Comparison of ENCODE assay signal across 7 cellular contexts in genomic region chr12:65556676-65557424, GRCh38.
A peak's percentile ranks its signal among the peaks of the same experiment; 100 is the strongest.
DNase-seq lines count a peak whose midpoint lies in the region; ATAC-seq and TF ChIP-seq lines count a peak whose summit lies in the region.

No MANE protein-coding gene starts in this region.

- no peaks in the 10 kb centered on the region for H3K9me2 ChIP-seq in HCT116 (ENCODE audit: insufficient read depth)

- H3K27ac ChIP-seq in HCT116 (ENCODE audit: low read depth, low read length), result peak overlapping the region; percentile 53
- no peak overlapping the region for H3K27ac ChIP-seq in right cardiac atrium (ENCODE audit: low read length)

- 26% methylated on average over 22 of the region's 22 CpGs for WGBS in right cardiac atrium

- RAD21 ChIA-PET in HCT116 (lab: Charles Lee; ENCODE audit: low non-redundant PET in 1 of 2, low total read pairs in 2 of 2, uncharacterized antibody in 2 of 2, unreplicated experiment in 2 of 2), result interaction anchor here in 1 of 2 experiments (0.6 to 1.6 kb wide), 4 partner anchors 20 to 208 kb away, joined by 3 to 6 read pairs (median 4); no protein-coding TSS in a partner anchor

- POLR2A ChIA-PET in HCT116 (lab: Charles Lee) (interaction anchor here (0.9 to 1.2 kb wide), 3 partner anchors 20 to 266 kb away, joined by 3 to 5 read pairs (median 4); no protein-coding TSS in a partner anchor), T-cell (lab: Charles Lee) (no interaction called here)

- H3K4me1 Mint-ChIP-seq in T-cell, result peaks cover 5 to 8% (median 6%) of the 10 kb centered on the region in 3 donors

- peak; percentile 94 for TF ChIP-seq RAD21 in HCT116 (IDR thresholded peaks at IDR 0.05; ENCODE audit: low read depth)

- H3K4me1 ChIP-seq in HCT116 (ENCODE audit: control insufficient read depth in 1 of 2, insufficient read depth in 2 of 2, low read length in 2 of 2), result peaks cover 7 to 45% of the 10 kb centered on the region in 2 experiments; a peak in 3 of 4 replicates
- H3K4me1 ChIP-seq in right cardiac atrium (ENCODE audit: control insufficient read depth, insufficient read depth, low read length), result peaks cover 2% of the 10 kb centered on the region

- ATAC-seq in HCT116 (peak; percentile 98), T-cell (replicated peaks in 1 of 4) (peak; percentile 65 to 78 (median 76)), right cardiac atrium (peak; percentile 96 to 98), sciatic nerve (peak; percentile 97)

- H3K9ac ChIP-seq in HCT116 (ENCODE audit: low read length), result peak overlapping the region; percentile 33; the same call in 1 of the 2 replicates

- no peaks in the 10 kb centered on the region for H3K9me3 Mint-ChIP-seq in T-cell

- H3K36me3 ChIP-seq in HCT116 (ENCODE audit: control insufficient read depth in 1 of 2, insufficient read depth in 2 of 2, low read length in 2 of 2), result peaks cover 0 to 21% of the 10 kb centered on the region in 2 experiments; a peak in 2 of 4 replicates

- peaks cover 3 to 18% of the 10 kb centered on the region in 2 donors for H3K27me3 Mint-ChIP-seq in T-cell

- intact Hi-C loops in HCT116 (cut with micrococcal nuclease) (loop anchor here (2.0 to 10.0 kb wide), 3 partner anchors 265 to 530 kb away; partner anchors contain the start of gene HMGA2), right cardiac atrium (cut with DNase I) (loop anchor here in 3 of 4 donors (5.0 kb wide), 2 partner anchors 315 to 530 kb away; no protein-coding TSS in a partner anchor), sciatic nerve (cut with DNase I) (no loop called here)

- CTCF ChIA-PET in HCT116 (lab: Charles Lee), result interaction anchor here (0.6 to 1.2 kb wide), 18 partner anchors 9 to 384 kb away, joined by 3 to 18 read pairs (median 4); no protein-coding TSS in a partner anchor
- CTCF ChIA-PET in T-cell (lab: Charles Lee), result interaction anchor here (0.5 to 1.2 kb wide), 10 partner anchors 10 to 666 kb away, joined by 3 to 7 read pairs (median 3); no protein-coding TSS in a partner anchor

- DNase-seq in HCT116 (ENCODE audit: low read depth, low spot score), result peak; percentile 80
- DNase-seq in MV-4-11 (lab: John Stamatoyannopoulos, UW), result peak; percentile 48
- peak; percentile 5 to 55 (median 33) for DNase-seq in T-cell
- DNase-seq in amygdala (lab: John Stamatoyannopoulos, UW), result peak in 50 of 56 donors; percentile 1 to 77 (median 18)
- peak; percentile 78 to 92 (median 88) for DNase-seq in right cardiac atrium
- DNase-seq in sciatic nerve (ENCODE audit: low spot score), result peak; percentile 87

- peak overlapping the region in 1 of 3 donors; percentile 10 for H3K4me3 Mint-ChIP-seq in T-cell

- TF ChIP-seq CTCF in GM12873 (IDR thresholded peaks at IDR 0.05; ENCODE audit: insufficient read depth, low read depth, low read length, missing control alignments) (peak; percentile 94), HCT116 (IDR thresholded peaks at IDR 0.05 in 2 of 3, conservative IDR thresholded peaks at IDR 0.05 in 1 of 3; ENCODE audit: borderline replicate concordance in 1 of 3, insufficient read depth in 1 of 3, low read depth in 2 of 3, low read length in 2 of 3) (peak; percentile 67 to 94 (median 85); a peak in 5 of 6 replicates)

- H3K79me2 ChIP-seq in HCT116 (ENCODE audit: insufficient read depth, low read length), result peaks cover 3% of the 10 kb centered on the region; the same call in 1 of the 2 replicates

- peak overlapping the region; percentile 34 for H3K4me2 ChIP-seq in HCT116 (ENCODE audit: low read length)

- H3K9me3 ChIP-seq in HCT116 (ENCODE audit: control insufficient read depth in 1 of 2, insufficient read depth in 1 of 2, low read depth in 1 of 2, low read length in 2 of 2), result no peaks in the 10 kb centered on the region
- no peaks in the 10 kb centered on the region for H3K9me3 ChIP-seq in right cardiac atrium (ENCODE audit: control insufficient read depth, low read length)

- no peak for TF ChIP-seq POLR2A in HCT116 (IDR thresholded peaks at IDR 0.05; ENCODE audit: borderline replicate concordance, extremely low read depth, insufficient read depth, insufficient read length)

- no TSS peak for BruUV-seq in HCT116 (replicated peaks; lab: Mats Ljungman, UMichigan)

- no peak overlapping the region for H3K27ac Mint-ChIP-seq in T-cell

- H3K4me3 ChIP-seq in HCT116 (replicated peaks in 1 of 2; ENCODE audit: low read depth in 1 of 2, low read length in 2 of 2) (no peak overlapping the region), right cardiac atrium (ENCODE audit: low read length) (no peak overlapping the region)

- H3K36me3 Mint-ChIP-seq in T-cell, result no peaks in the 10 kb centered on the region

- no peaks in the 10 kb centered on the region for H4K20me1 ChIP-seq in HCT116 (ENCODE audit: insufficient read depth)

- H3K27me3 ChIP-seq in HCT116 (ENCODE audit: insufficient read depth, low read length) (no peaks in the 10 kb centered on the region), right cardiac atrium (ENCODE audit: control insufficient read depth, insufficient read depth) (no peaks in the 10 kb centered on the region)

- peak overlapping the region; percentile 52 for H2AFZ ChIP-seq in HCT116 (ENCODE audit: low read depth, low read length, poor library complexity, severe bottlenecking)

TF ChIP-seq in HCT116, 20 proteins besides CTCF, POLR2A, EP300 and RAD21 (continues in another document):
- TF ChIP-seq CBX3 (IDR thresholded peaks at IDR 0.05; ENCODE audit: low read depth) (peak; percentile 75; the same call in 1 of the 2 replicates), SP1 (IDR thresholded peaks at IDR 0.05; ENCODE audit: low read depth) (no peak), TCF7L2 (IDR thresholded peaks at IDR 0.05; ENCODE audit: borderline replicate concordance, extremely low read depth, insufficient read depth, insufficient read length) (peak; percentile 82), SRF (IDR thresholded peaks at IDR 0.05; ENCODE audit: low read depth) (no peak), YY1 (IDR thresholded peaks at IDR 0.05; ENCODE audit: extremely low read depth, insufficient replicate concordance, low read depth, low read length) (peak; percentile 74), ZFX (IDR thresholded peaks at IDR 0.05) (no peak), EZH2phosphoT487 (IDR thresholded peaks at IDR 0.05; ENCODE audit: borderline replicate concordance) (no peak), ELF1 (IDR thresholded peaks at IDR 0.05; ENCODE audit: borderline replicate concordance, low read depth) (no peak), SIN3A (IDR thresholded peaks at IDR 0.05; ENCODE audit: low read depth) (no peak), EGR1 (IDR thresholded peaks at IDR 0.05; ENCODE audit: low read depth) (no peak), POLR2AphosphoS5 (IDR thresholded peaks at IDR 0.05; ENCODE audit: low read depth, low read length) (0 out of 2 replicates have a peak, but pooled peaks have one; percentile 12), ZNF274 (IDR thresholded peaks at IDR 0.05; ENCODE audit: low read depth, low read length) (no peak), JUND (IDR thresholded peaks at IDR 0.05) (no peak), FOSL1 (IDR thresholded peaks at IDR 0.05; ENCODE audit: low read depth) (no peak), CEBPB (IDR thresholded peaks at IDR 0.05; ENCODE audit: low read depth) (no peak)
- TF ChIP-seq, protein P1, sequence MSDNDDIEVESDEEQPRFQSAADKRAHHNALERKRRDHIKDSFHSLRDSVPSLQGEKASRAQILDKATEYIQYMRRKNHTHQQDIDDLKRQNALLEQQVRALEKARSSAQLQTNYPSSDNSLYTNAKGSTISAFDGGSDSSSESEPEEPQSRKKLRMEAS (IDR thresholded peaks at IDR 0.05), result peak; percentile 71
- TF ChIP-seq, protein P2, sequence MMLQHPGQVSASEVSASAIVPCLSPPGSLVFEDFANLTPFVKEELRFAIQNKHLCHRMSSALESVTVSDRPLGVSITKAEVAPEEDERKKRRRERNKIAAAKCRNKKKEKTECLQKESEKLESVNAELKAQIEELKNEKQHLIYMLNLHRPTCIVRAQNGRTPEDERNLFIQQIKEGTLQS (IDR thresholded peaks at IDR 0.05), result no peak
- TF ChIP-seq, protein P3, sequence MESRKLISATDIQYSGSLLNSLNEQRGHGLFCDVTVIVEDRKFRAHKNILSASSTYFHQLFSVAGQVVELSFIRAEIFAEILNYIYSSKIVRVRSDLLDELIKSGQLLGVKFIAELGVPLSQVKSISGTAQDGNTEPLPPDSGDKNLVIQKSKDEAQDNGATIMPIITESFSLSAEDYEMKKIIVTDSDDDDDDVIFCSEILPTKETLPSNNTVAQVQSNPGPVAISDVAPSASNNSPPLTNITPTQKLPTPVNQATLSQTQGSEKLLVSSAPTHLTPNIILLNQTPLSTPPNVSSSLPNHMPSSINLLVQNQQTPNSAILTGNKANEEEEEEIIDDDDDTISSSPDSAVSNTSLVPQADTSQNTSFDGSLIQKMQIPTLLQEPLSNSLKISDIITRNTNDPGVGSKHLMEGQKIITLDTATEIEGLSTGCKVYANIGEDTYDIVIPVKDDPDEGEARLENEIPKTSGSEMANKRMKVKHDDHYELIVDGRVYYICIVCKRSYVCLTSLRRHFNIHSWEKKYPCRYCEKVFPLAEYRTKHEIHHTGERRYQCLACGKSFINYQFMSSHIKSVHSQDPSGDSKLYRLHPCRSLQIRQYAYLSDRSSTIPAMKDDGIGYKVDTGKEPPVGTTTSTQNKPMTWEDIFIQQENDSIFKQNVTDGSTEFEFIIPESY (IDR thresholded peaks at IDR 0.05; ENCODE audit: extremely low read depth, insufficient replicate concordance, low read length), result no peak

Comparison
In these comparisons a context has a peak if more than half of its experiments do, and no peak if none do; other contexts are left out.
1. DNase-seq: peak in every context shown above with its lines; median percentile 88 in right cardiac atrium; 87 in sciatic nerve; 80 in HCT116; 48 in MV-4-11; 33 in T-cell; 18 in amygdala.